15 cellular contexts compared by ENCODE assay signal in the genomic region with DNA sequence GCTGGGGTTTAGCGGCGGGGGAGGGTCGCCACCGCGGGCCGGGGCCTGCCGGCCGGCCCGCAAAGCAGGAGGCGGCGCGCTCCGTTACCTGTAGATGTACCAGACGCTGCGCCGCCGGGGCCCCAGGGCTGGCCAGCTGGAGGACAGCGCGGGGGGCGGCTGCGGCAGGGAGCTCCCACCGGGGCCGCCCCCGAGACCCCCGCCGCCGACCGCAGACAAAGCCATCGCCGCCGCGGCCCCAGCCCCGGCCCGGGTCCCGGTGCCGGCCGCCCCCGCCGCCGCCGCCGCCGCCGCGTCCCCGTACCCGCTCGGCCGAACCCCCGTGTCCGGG. TPM values are rescaled to one million over a fixed set of nuclear protein-coding genes. Genes with fewer than 3 reads are reported as not detected.
DNase-seq lines count a peak whose midpoint lies in the region; ATAC-seq, FAIRE-seq and TF ChIP-seq lines count a peak whose summit lies in the region.
"Had no signal": no experiment of that assay in that cellular context is flagged by ENCODE, and none has a peak within 500 bp of the region (broad histone marks: within the 10 kb centered on the region; RNA-seq: fewer than 3 reads in every experiment).

No MANE protein-coding gene starts in this region.

- POLR2A ChIA-PET in A549 (lab: Yijun Ruan, JAX) (interaction anchor here (0.6 kb wide), 2 partner anchors 101 to 107 kb away, joined by 3 to 4 read pairs; no protein-coding TSS in a partner anchor), A673 (lab: Charles Lee; ENCODE audit: low non-redundant PET) (no interaction called here)

- no peak for TF ChIP-seq POLR2A in A549 (IDR thresholded peaks at IDR 0.05; ENCODE audit: low read length)

- H3K4me3 ChIP-seq in A549 (peak overlapping the region; percentile 40), A673 (ENCODE audit: low read depth, low read length, poor library complexity, severe bottlenecking) (peak overlapping the region; percentile 12), WERI-Rb-1 (ENCODE audit: low read depth, low read length) (peak overlapping the region; percentile 71)
- H3K4me3 ChIP-seq: HAP-1 had no signal

- BruUV-seq in A673 (replicated peaks; lab: Mats Ljungman, UMichigan) = no TSS peak

- TF ChIP-seq CTCF in A549 (IDR thresholded peaks at IDR 0.05) (no peak), A673 (conservative IDR thresholded peaks at IDR 0.05; ENCODE audit: low read depth, low read length) (no peak), WERI-Rb-1 (IDR thresholded peaks at IDR 0.05; ENCODE audit: low read depth, low read length) (no peak)

- H3K9me3 ChIP-seq in A549 (no peaks in the 10 kb centered on the region), A673 (ENCODE audit: low read depth, low read length, poor library complexity, severe bottlenecking) (no peaks in the 10 kb centered on the region), WERI-Rb-1 (ENCODE audit: severe bottlenecking) (no peaks in the 10 kb centered on the region)
- H3K9me3 ChIP-seq: HAP-1, SK-N-SH had no signal

- WGBS in A549 (ENCODE audit: missing lambda C conversion rate) = 10% methylated on average over 14 of the region's 51 CpGs

- FAIRE-seq in A549 (lab: Jason Lieb, UNC) = no peak

- ATAC-seq in A549 (no peak), HG03354 (IDR thresholded peaks at IDR 0.05; ENCODE audit: poor library complexity, severe bottlenecking, unreplicated experiment) (no peak), GM19328 (IDR thresholded peaks at IDR 0.05; ENCODE audit: unreplicated experiment) (no peak), HG03460 (IDR thresholded peaks at IDR 0.05; ENCODE audit: unreplicated experiment) (no peak)

- H3K4me1 ChIP-seq in A549 = peaks cover 12% of the 10 kb centered on the region; the same call in 2 of the 3 replicates
- H3K4me1 ChIP-seq in A673 (ENCODE audit: insufficient read depth, low read length, poor library complexity, severe bottlenecking) = peaks cover 6% of the 10 kb centered on the region
- H3K4me1 ChIP-seq: HAP-1 had no signal

- no peak for TF ChIP-seq EP300 in A549 (IDR thresholded peaks at IDR 0.05)

- H3K36me3 ChIP-seq in A673 (ENCODE audit: insufficient read depth, low read length, poor library complexity, severe bottlenecking) = no peaks in the 10 kb centered on the region
- H3K36me3 ChIP-seq in WERI-Rb-1 = no peaks in the 10 kb centered on the region; the same call in 1 of the 2 replicates
- H3K36me3 ChIP-seq: HAP-1 had no signal

- H3K4me2 ChIP-seq in A549 = peak overlapping the region; percentile 98
- H3K4me2 ChIP-seq: SK-N-SH had no signal

- intact Hi-C loops in A673 (cut with micrococcal nuclease; ENCODE audit: unreplicated experiment) = no loop called here

- CTCF ChIA-PET in A549 (lab: Yijun Ruan, JAX) (interaction anchor here (0.9 kb wide), 1 partner anchor 30 kb away, joined by 6 read pairs; no protein-coding TSS in a partner anchor), A673 (lab: Charles Lee) (interaction anchor here (0.8 kb wide), 1 partner anchor 9 kb away, joined by 4 read pairs; no protein-coding TSS in a partner anchor)

- DNase-seq in A549 (ENCODE audit: low read depth in 1 of 2, low spot score in 1 of 2) = no peak
- DNase-seq in A673 (ENCODE audit: low spot score) = no peak
- DNase-seq in WERI-Rb-1 = no peak
- peak; percentile 20 for DNase-seq in iPS-NIHi7 (ENCODE audit: extremely low spot score)
- no peak for DNase-seq in NCI-H524 treated with DMSO at 0.1 percent for 48 hours (lab: John Stamatoyannopoulos, UW)
- DNase-seq: KG1, NCI-H187 treated with DMSO at 0.1 percent for 48 hours, NCI-H446 treated with DMSO at 0.1 percent for 48 hours, NCI-H774 had no signal

- H3K27me3 ChIP-seq in A673 (replicated peaks; ENCODE audit: insufficient read depth, low read depth, low read length, poor library complexity) (peaks cover 8% of the 10 kb centered on the region), WERI-Rb-1 (ENCODE audit: insufficient read depth, low read depth, severe bottlenecking) (no peaks in the 10 kb centered on the region)

- no peak for TF ChIP-seq RAD21 in A549 (conservative IDR thresholded peaks at IDR 0.05 in 1 of 2, IDR thresholded peaks at IDR 0.05 in 1 of 2)

- H3K27ac ChIP-seq in A549 = no peak overlapping the region
- no peak overlapping the region for H3K27ac ChIP-seq in A673 (ENCODE audit: low read depth, low read length, poor library complexity, severe bottlenecking)
- peak overlapping the region; percentile 51; the same call in 1 of the 2 replicates for H3K27ac ChIP-seq in WERI-Rb-1

TF ChIP-seq in A549, 52 proteins besides CTCF, POLR2A, EP300 and RAD21:
- TF ChIP-seq POLR2AphosphoS2 (conservative IDR thresholded peaks at IDR 0.05; ENCODE audit: low read length) (no peak), SMC3 (IDR thresholded peaks at IDR 0.05) (no peak), JUNB (IDR thresholded peaks at IDR 0.05) (no peak), EHF (CRISPR knock-in tag; IDR thresholded peaks at IDR 0.05) (no peak), MYC (IDR thresholded peaks at IDR 0.05; ENCODE audit: borderline replicate concordance, low read length) (no peak), KDM5A (IDR thresholded peaks at IDR 0.05) (no peak), FOSL2 (IDR thresholded peaks at IDR 0.05) (no peak), FOSL2 (CRISPR knock-in tag; IDR thresholded peaks at IDR 0.05) (no peak), TFCP2L1 (CRISPR knock-in tag; IDR thresholded peaks at IDR 0.05) (no peak), BHLHE40 (IDR thresholded peaks at IDR 0.05; ENCODE audit: low read depth, low read length) (no peak), ZFP36 (IDR thresholded peaks at IDR 0.05; ENCODE audit: borderline replicate concordance, partially characterized antibody) (no peak), HOXB5 (CRISPR knock-in tag; IDR thresholded peaks at IDR 0.05) (no peak), USF2 (IDR thresholded peaks at IDR 0.05) (no peak)
TF ChIP-seq in A549: peak in this region for 0.

RNA-seq across cellular contexts. Expression of gene SHANK1, which starts 24.8 kb away (rescaled TPM):
- polyA plus RNA-seq in A549 (2011; rRNA removed) (0.01 and 0.04 TPM in 2 replicates), A549 (2017; fragmentation: RNase III; extraction: RNeasy Plus Mini Kit Qiagen cat#74134 plus additional on column Dnase treatment) (0.07 to 0.17 TPM (median 0.09 TPM) in 3 replicates)
- 0.04 and 0.06 TPM in 2 replicates for polyA plus RNA-seq in A549 (2012; cell fraction: cytosol; rRNA removed)
- polyA plus RNA-seq in A549 (2012; cell fraction: nucleus; rRNA removed) = 0.04 and 0.07 TPM in 2 replicates
- polyA minus RNA-seq in A549 (2011; rRNA and poly(A)+ RNA removed) = 0.41 TPM in 1 of 2 replicates, not detected in the other
- total RNA-seq in A673 (2021) = 69.7 and 69.8 TPM in 2 replicates

RNA-seq across cellular contexts. Expression of gene CLEC11A, which starts 28.4 kb away (rescaled TPM):
- polyA plus RNA-seq in A549 (2011; rRNA removed) (1.4 and 1.5 TPM in 2 replicates), A549 (2017; fragmentation: RNase III; extraction: RNeasy Plus Mini Kit Qiagen cat#74134 plus additional on column Dnase treatment) (5.0 to 6.4 TPM (median 6.2 TPM) in 3 replicates)
- polyA plus RNA-seq in A549 (2012; cell fraction: cytosol; rRNA removed) = 5.7 and 9.0 TPM in 2 replicates
- 9.7 and 13.1 TPM in 2 replicates for polyA plus RNA-seq in A549 (2012; cell fraction: nucleus; rRNA removed)
- polyA minus RNA-seq in A549 (2011; rRNA and poly(A)+ RNA removed) = 0.34 and 0.37 TPM in 2 replicates
- 59.1 TPM in 2 replicates for total RNA-seq in A673 (2021)

RNA-seq across cellular contexts. Expression of gene C19orf81, which starts 45.5 kb away (rescaled TPM):
- polyA plus RNA-seq in A549 (2011; rRNA removed) = 1.8 and 2.1 TPM in 2 replicates
- polyA plus RNA-seq in A549 (2012; cell fraction: cytosol; rRNA removed) = 5.7 and 5.8 TPM in 2 replicates
- polyA plus RNA-seq in A549 (2012; cell fraction: nucleus; rRNA removed) = 5.8 and 5.9 TPM in 2 replicates
- 7.9 to 9.5 TPM (median 8.2 TPM) in 3 replicates for polyA plus RNA-seq in A549 (2017; fragmentation: RNase III; extraction: RNeasy Plus Mini Kit Qiagen cat#74134 plus additional on column Dnase treatment)
- polyA minus RNA-seq in A549 (2011; rRNA and poly(A)+ RNA removed) = not detected in 2 replicates
- total RNA-seq in A673 (2021) = 6.2 and 10.5 TPM in 2 replicates
- polyA plus RNA-seq: AG04450 had no signal

RNA-seq across cellular contexts. Expression of gene SYT3, which starts 55.1 kb away (rescaled TPM):
- polyA plus RNA-seq in A549 (2011; rRNA removed) (0.25 and 0.29 TPM in 2 replicates), A549 (2017; fragmentation: RNase III; extraction: RNeasy Plus Mini Kit Qiagen cat#74134 plus additional on column Dnase treatment) (0.45 to 1.2 TPM (median 1.1 TPM) in 3 replicates)
- 0.24 and 0.30 TPM in 2 replicates for polyA plus RNA-seq in A549 (2012; cell fraction: cytosol; rRNA removed)
- polyA plus RNA-seq in A549 (2012; cell fraction: nucleus; rRNA removed) = 0.44 and 0.54 TPM in 2 replicates
- 0.44 TPM in 1 of 2 replicates, not detected in the other for polyA minus RNA-seq in A549 (2011; rRNA and poly(A)+ RNA removed)
- 1.8 and 2.0 TPM in 2 replicates for total RNA-seq in A673 (2021)

Comparison
In these comparisons a context has a peak if more than half of its experiments do, and no peak if none do; other contexts are left out.
1. H3K4me3 ChIP-seq: peak in every context shown above with its lines; median percentile 71 in WERI-Rb-1; 40 in A549; 12 in A673.